Comparison of ENCODE assay signal across 12 cellular contexts in genomic region chr14:103849151-103850013, GRCh38. TPM values are rescaled to one million over a fixed set of nuclear protein-coding genes. Genes with fewer than 3 reads are reported as not detected.
A peak's percentile ranks its signal among the peaks of the same experiment; 100 is the strongest.
DNase-seq lines count a peak whose midpoint lies in the region; ATAC-seq and TF ChIP-seq lines count a peak whose summit lies in the region.
"Had no signal": no experiment of that assay in that cellular context is flagged by ENCODE, and none has a peak within 500 bp of the region (broad histone marks: within the 10 kb centered on the region; RNA-seq: fewer than 3 reads in every experiment).

No MANE protein-coding gene starts in this region.

- H4K5ac ChIP-seq in mesendoderm (ENCODE audit: low read length) = no peak overlapping the region

- no peak for TF ChIP-seq EP300 in suprapubic skin (IDR thresholded peaks at IDR 0.05)

- no peaks in the 10 kb centered on the region for H3K9me3 ChIP-seq in suprapubic skin

- no peak overlapping the region for H3K4ac ChIP-seq in mesendoderm (ENCODE audit: low read depth, low read length)

- WGBS in suprapubic skin = 90% methylated on average over 13 of the region's 15 CpGs
- no CpG with 5 or more reads among the region's 15 CpGs for WGBS in mesendoderm (ENCODE audit: extremely low coverage, insufficient coverage, low lambda C conversion rate)

- peaks cover 31% of the 10 kb centered on the region for H3K27me3 Mint-ChIP-seq in activated naive CD4-positive, alpha-beta T cell treated with anti-CD3 and anti-CD28 coated beads, Interleukin-2, amount 10 ng/mL, durations not matched to agents 7 days and 5 days
- H3K27me3 Mint-ChIP-seq in activated naive CD8-positive, alpha-beta T cell treated with anti-CD3 and anti-CD28 coated beads, Interleukin-2, amount 50 U/mL, for 24 hours = peaks cover 2% of the 10 kb centered on the region
- H3K27me3 Mint-ChIP-seq in memory B cell = no peaks in the 10 kb centered on the region

- H3K9me3 Mint-ChIP-seq in activated naive CD4-positive, alpha-beta T cell treated with anti-CD3 and anti-CD28 coated beads, Interleukin-2, amount 10 ng/mL, durations not matched to agents 7 days and 5 days = no peaks in the 10 kb centered on the region
- no peaks in the 10 kb centered on the region for H3K9me3 Mint-ChIP-seq in activated naive CD8-positive, alpha-beta T cell treated with anti-CD3 and anti-CD28 coated beads, Interleukin-2, amount 50 U/mL, for 24 hours
- no peaks in the 10 kb centered on the region for H3K9me3 Mint-ChIP-seq in memory B cell

- no peak overlapping the region for H3K4me2 ChIP-seq in mesendoderm (ENCODE audit: low read length)

- no peak overlapping the region for H2BK120ac ChIP-seq in mesendoderm (ENCODE audit: low read depth, low read length)

- peak overlapping the region; percentile 65 for H3K4me3 Mint-ChIP-seq in activated naive CD4-positive, alpha-beta T cell treated with anti-CD3 and anti-CD28 coated beads, Interleukin-2, amount 10 ng/mL, durations not matched to agents 7 days and 5 days
- peak overlapping the region; percentile 54 for H3K4me3 Mint-ChIP-seq in activated naive CD8-positive, alpha-beta T cell treated with anti-CD3 and anti-CD28 coated beads, Interleukin-2, amount 50 U/mL, for 24 hours
- peak overlapping the region; percentile 84 for H3K4me3 Mint-ChIP-seq in memory B cell

- H3K79me1 ChIP-seq in mesendoderm (ENCODE audit: low read length) = no peaks in the 10 kb centered on the region

- peaks cover 16% of the 10 kb centered on the region for H3K4me1 Mint-ChIP-seq in activated naive CD4-positive, alpha-beta T cell treated with anti-CD3 and anti-CD28 coated beads, Interleukin-2, amount 10 ng/mL, durations not matched to agents 7 days and 5 days
- H3K4me1 Mint-ChIP-seq in activated naive CD8-positive, alpha-beta T cell treated with anti-CD3 and anti-CD28 coated beads, Interleukin-2, amount 50 U/mL, for 24 hours = peaks cover 12% of the 10 kb centered on the region
- peaks cover 11% of the 10 kb centered on the region for H3K4me1 Mint-ChIP-seq in memory B cell

- H3K18ac ChIP-seq in mesendoderm (ENCODE audit: low read length) = no peak overlapping the region

- H2AK5ac ChIP-seq in mesendoderm (ENCODE audit: low read length) = no peak overlapping the region

- no peak overlapping the region for H3K9ac ChIP-seq in mesendoderm (ENCODE audit: low read length)

- no peak overlapping the region for H3K27ac Mint-ChIP-seq in activated naive CD4-positive, alpha-beta T cell treated with anti-CD3 and anti-CD28 coated beads, Interleukin-2, amount 10 ng/mL, durations not matched to agents 7 days and 5 days
- H3K27ac Mint-ChIP-seq in activated naive CD8-positive, alpha-beta T cell treated with anti-CD3 and anti-CD28 coated beads, Interleukin-2, amount 50 U/mL, for 24 hours = no peak overlapping the region
- H3K27ac Mint-ChIP-seq in memory B cell = peak overlapping the region; percentile 68

- H3K4me3 ChIP-seq in suprapubic skin (no peak overlapping the region), mesendoderm (ENCODE audit: low read length) (no peak overlapping the region)
- H3K4me3 ChIP-seq: K562 had no signal

- H3K36me3 ChIP-seq in suprapubic skin (no peaks in the 10 kb centered on the region), mesendoderm (ENCODE audit: control insufficient read depth, insufficient read depth, low read length) (no peaks in the 10 kb centered on the region)

- no peaks in the 10 kb centered on the region for H3K79me2 ChIP-seq in mesendoderm (ENCODE audit: control insufficient read depth, insufficient read depth, low read length)

- no peak overlapping the region for H3K23ac ChIP-seq in mesendoderm (ENCODE audit: low read length)

- H3K27me3 ChIP-seq in suprapubic skin (no peaks in the 10 kb centered on the region), mesendoderm (ENCODE audit: insufficient read depth, low read length, poor library complexity) (peaks cover 7% of the 10 kb centered on the region)

- no peak overlapping the region for H4K8ac ChIP-seq in mesendoderm (ENCODE audit: low read depth, low read length)

- no peak for DNase-seq in activated naive CD4-positive, alpha-beta T cell treated with anti-CD3 and anti-CD28 coated beads, Interleukin-2, amount 10 ng/mL, durations not matched to agents 7 days and 5 days
- DNase-seq in activated naive CD4-positive, alpha-beta T cell treated with anti-CD3 and anti-CD28 coated beads, Interleukin-2, amount 50 U/mL, for 16 hours = no peak
- DNase-seq in activated naive CD8-positive, alpha-beta T cell treated with anti-CD3 and anti-CD28 coated beads, Interleukin-2, amount 50 U/mL, for 24 hours = no peak
- DNase-seq in memory B cell (ENCODE audit: low spot score in 2 of 2) (no peak), suprapubic skin (ENCODE audit: low spot score in 2 of 2) (no peak), mesendoderm (no peak)
- no peak for DNase-seq in NK-92 treated with Interleukin-12 subunit alpha and Interleukin-12 subunit beta, amount 100 ng/mL, for 24 hours (lab: John Stamatoyannopoulos, UW)
- DNase-seq: HCEC 1CT, NCI-H2029 treated with DMSO at 0.1 percent for 48 hours, SW 1271 had no signal

- H3K4me1 ChIP-seq in suprapubic skin = peaks cover 34% of the 10 kb centered on the region
- no peaks in the 10 kb centered on the region for H3K4me1 ChIP-seq in mesendoderm (ENCODE audit: control insufficient read depth, low read depth, low read length)

- TF ChIP-seq POLR2A in suprapubic skin (IDR thresholded peaks at IDR 0.05) = no peak

- H3K36me3 Mint-ChIP-seq in activated naive CD4-positive, alpha-beta T cell treated with anti-CD3 and anti-CD28 coated beads, Interleukin-2, amount 10 ng/mL, durations not matched to agents 7 days and 5 days = no peaks in the 10 kb centered on the region
- H3K36me3 Mint-ChIP-seq in activated naive CD8-positive, alpha-beta T cell treated with anti-CD3 and anti-CD28 coated beads, Interleukin-2, amount 50 U/mL, for 24 hours (ENCODE audit: low read depth) = no peaks in the 10 kb centered on the region
- no peaks in the 10 kb centered on the region for H3K36me3 Mint-ChIP-seq in memory B cell

- no peak overlapping the region for H3K56ac ChIP-seq in mesendoderm (ENCODE audit: low read length)

- TF ChIP-seq CTCF in suprapubic skin (IDR thresholded peaks at IDR 0.05) = no peak

- ATAC-seq in activated naive CD8-positive, alpha-beta T cell treated with anti-CD3 and anti-CD28 coated beads, Interleukin-2, amount 50 U/mL, for 24 hours = no peak
- ATAC-seq in memory B cell (ENCODE audit: low read depth) (no peak), HG03354 (IDR thresholded peaks at IDR 0.05; ENCODE audit: poor library complexity, severe bottlenecking, unreplicated experiment) (no peak)

- H3K27ac ChIP-seq in suprapubic skin = peak overlapping the region; percentile 90
- no peak overlapping the region for H3K27ac ChIP-seq in mesendoderm (ENCODE audit: low read depth, low read length)

- CTCF ChIA-PET in activated naive CD4-positive, alpha-beta T cell treated with anti-CD3 and anti-CD28 coated beads, Interleukin-2, amount 10 ng/mL, durations not matched to agents 7 days and 5 days (lab: Charles Lee) = interaction anchor here (0.9 kb wide), 1 partner anchor 41 kb away, joined by 5 read pairs; no protein-coding TSS in a partner anchor

- no peak overlapping the region for H2BK15ac ChIP-seq in mesendoderm (replicated peaks; ENCODE audit: low read depth)

- no peak overlapping the region for H2BK5ac ChIP-seq in mesendoderm (ENCODE audit: low read length)

RNA-seq across cellular contexts. Expression of gene PPP1R13B, which starts 2.0 kb away (rescaled TPM):
- total RNA-seq in suprapubic skin = 10 to 100 TPM; 21.7 to 51.6 (median 36.4) TPM
- polyA plus RNA-seq in mesendoderm (2013, experiment 1 of 2) = 2.9 TPM
- 3.3 TPM for polyA plus RNA-seq in mesendoderm (2013, experiment 2 of 2)
